3 cellular contexts compared by ENCODE assay signal in genomic region chr7:132878228-132878919, GRCh38.
A peak's percentile ranks its signal among the peaks of the same experiment; 100 is the strongest.
TF ChIP-seq lines count a peak whose summit lies in the region.

No MANE protein-coding gene starts in this region.

TF ChIP-seq in GM23338, 12 proteins besides CTCF, POLR2A, EP300 and RAD21 (continues in another document):
- TF ChIP-seq CREB1 (CRISPR knock-in tag; IDR thresholded peaks at IDR 0.05; ENCODE audit: low read depth) (no peak), POLR2AphosphoS5 (IDR thresholded peaks at IDR 0.05; ENCODE audit: low read depth) (no peak), JUNB (IDR thresholded peaks at IDR 0.05; ENCODE audit: unreplicated experiment) (no peak), ZNF331 (CRISPR knock-in tag; IDR thresholded peaks at IDR 0.05; ENCODE audit: low read depth) (no peak), STAT1 (IDR thresholded peaks at IDR 0.05; ENCODE audit: unreplicated experiment) (no peak), NANOG (IDR thresholded peaks at IDR 0.05; ENCODE audit: borderline replicate concordance) (no peak), ZNF462 (CRISPR knock-in tag; IDR thresholded peaks at IDR 0.05) (no peak)

TF ChIP-seq in IMR-90, 13 proteins besides CTCF, POLR2A, EP300 and RAD21:
- TF ChIP-seq CEBPB (IDR thresholded peaks at IDR 0.05; ENCODE audit: low read depth, low read length) (peak; percentile 14; the same call in 1 of the 2 replicates), RFX5 (IDR thresholded peaks at IDR 0.05; ENCODE audit: low read depth, low read length) (no peak), RCOR1 (IDR thresholded peaks at IDR 0.05; ENCODE audit: insufficient replicate concordance, low read length) (no peak)

TF ChIP-seq in K562, 482 proteins besides CTCF, POLR2A, EP300 and RAD21:
- TF ChIP-seq TBP (optimal IDR thresholded peaks at IDR 0.05; ENCODE audit: low read depth, low read length) (no peak), PKNOX1 (IDR thresholded peaks at IDR 0.05) (0 out of 2 replicates have a peak, but pooled peaks have one; percentile 5), BRCA1 (IDR thresholded peaks at IDR 0.05) (no peak), BRCA1 (CRISPR knock-in tag; IDR thresholded peaks at IDR 0.05) (no peak), CHD7 (IDR thresholded peaks at IDR 0.05; ENCODE audit: low read depth, low read length) (no peak), MEIS2 (IDR thresholded peaks at IDR 0.05; ENCODE audit: partially characterized antibody) (peak; percentile 44), ATF3 (IDR thresholded peaks at IDR 0.05) (peak; percentile 64), ATF3 (CRISPR knock-in tag; conservative IDR thresholded peaks at IDR 0.05) (no peak), CEBPB (tag; IDR thresholded peaks at IDR 0.05) (peak; percentile 58), ATF4 (CRISPR knock-in tag; IDR thresholded peaks at IDR 0.05) (no peak), CEBPG (CRISPR knock-in tag; IDR thresholded peaks at IDR 0.05) (0 out of 2 replicates have a peak, but pooled peaks have one; percentile 48), CEBPG (tag; conservative IDR thresholded peaks at IDR 0.05 in 1 of 2, IDR thresholded peaks at IDR 0.05 in 1 of 2) (peak; percentile 78 to 79), TSHZ1 (CRISPR knock-in tag; IDR thresholded peaks at IDR 0.05) (no peak)
